Comparison of ENCODE assay signal across 14 cellular contexts in the genomic region with DNA sequence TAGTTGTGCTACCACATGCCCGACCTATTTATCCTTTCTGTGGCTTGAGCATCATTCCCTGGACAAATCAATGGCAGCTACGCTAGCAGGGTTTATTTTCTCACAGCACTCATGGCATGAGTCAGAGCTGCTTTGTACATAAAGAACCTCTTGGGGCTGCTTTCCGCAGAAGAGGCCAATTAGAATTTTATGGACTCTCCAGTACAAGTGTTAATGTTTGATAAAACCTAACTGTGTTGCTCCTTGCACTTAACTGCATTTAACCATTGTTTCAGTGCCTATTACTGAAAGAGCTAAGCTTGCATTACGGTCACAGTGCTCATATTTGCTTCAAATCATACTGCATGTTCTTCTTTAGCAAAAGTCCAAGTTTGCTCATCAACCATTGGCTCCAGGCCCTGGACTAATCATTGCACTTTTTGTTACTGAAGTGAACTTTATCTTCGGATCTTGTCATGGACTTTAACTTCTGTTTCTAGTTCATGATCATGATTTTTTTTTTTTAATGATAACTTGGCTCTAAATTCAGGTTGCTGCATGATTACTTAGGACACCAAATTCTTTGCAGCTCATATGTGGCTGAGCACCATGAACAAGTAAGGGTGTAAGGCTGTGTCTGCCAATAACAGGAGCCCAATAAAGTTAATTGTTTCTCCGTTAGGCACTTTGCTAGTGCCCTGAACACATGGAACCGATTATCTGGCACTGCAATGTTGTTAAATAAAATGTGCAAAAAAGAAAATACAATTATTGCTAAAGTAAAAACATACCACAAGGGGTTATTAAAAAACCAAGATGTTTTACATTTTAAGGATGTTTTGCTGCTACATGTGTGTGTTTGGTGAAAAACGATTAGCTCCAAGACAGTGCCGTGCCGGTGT.
A peak's percentile ranks its signal among the peaks of the same experiment; 100 is the strongest.
DNase-seq lines count a peak whose midpoint lies in the region; ATAC-seq, FAIRE-seq and TF ChIP-seq lines count a peak whose summit lies in the region.
"Had no signal": no experiment of that assay in that cellular context is flagged by ENCODE, and none has a peak within 500 bp of the region (broad histone marks: within the 10 kb centered on the region; RNA-seq: fewer than 3 reads in every experiment).

No MANE protein-coding gene starts in this region.

- H3K9me3 Mint-ChIP-seq in activated CD4-positive, alpha-beta memory T cell treated with anti-CD3 and anti-CD28 coated beads, Interleukin-2, amount 10 ng/mL, durations not matched to agents 7 days and 5 days, result no peaks in the 10 kb centered on the region
- H3K9me3 Mint-ChIP-seq in type B pancreatic cell, result no peaks in the 10 kb centered on the region
- H3K9me3 Mint-ChIP-seq: activated naive CD8-positive, alpha-beta T cell treated with anti-CD3 and anti-CD28 coated beads for 36 hours had no signal

- H3K27me3 ChIP-seq in kidney epithelial cell (ENCODE audit: control insufficient read depth, insufficient read depth, low read length), result no peaks in the 10 kb centered on the region
- H3K27me3 ChIP-seq: neutrophil had no signal

- H3K27ac Mint-ChIP-seq in activated CD4-positive, alpha-beta memory T cell treated with anti-CD3 and anti-CD28 coated beads, Interleukin-2, amount 10 ng/mL, durations not matched to agents 7 days and 5 days, result no peak overlapping the region
- H3K27ac Mint-ChIP-seq in type B pancreatic cell, result no peak overlapping the region
- H3K27ac Mint-ChIP-seq: activated naive CD8-positive, alpha-beta T cell treated with anti-CD3 and anti-CD28 coated beads for 36 hours had no signal

- TF ChIP-seq EP300 in A549 (IDR thresholded peaks at IDR 0.05), result no peak

- H3K36me3 Mint-ChIP-seq in activated CD4-positive, alpha-beta memory T cell treated with anti-CD3 and anti-CD28 coated beads, Interleukin-2, amount 10 ng/mL, durations not matched to agents 7 days and 5 days (ENCODE audit: low read depth), result no peaks in the 10 kb centered on the region
- no peaks in the 10 kb centered on the region for H3K36me3 Mint-ChIP-seq in type B pancreatic cell
- H3K36me3 Mint-ChIP-seq: activated naive CD8-positive, alpha-beta T cell treated with anti-CD3 and anti-CD28 coated beads for 36 hours had no signal

- no peak overlapping the region for H3K4me3 Mint-ChIP-seq in activated CD4-positive, alpha-beta memory T cell treated with anti-CD3 and anti-CD28 coated beads, Interleukin-2, amount 10 ng/mL, durations not matched to agents 7 days and 5 days
- no peak overlapping the region for H3K4me3 Mint-ChIP-seq in type B pancreatic cell
- H3K4me3 Mint-ChIP-seq: activated naive CD8-positive, alpha-beta T cell treated with anti-CD3 and anti-CD28 coated beads for 36 hours had no signal

- H3K9me3 ChIP-seq in A549, result no peaks in the 10 kb centered on the region
- H3K9me3 ChIP-seq: neutrophil had no signal

- peak overlapping the region in 1 of 2 experiments; percentile 30; a peak in 1 of 6 replicates for H3K27ac ChIP-seq in A549
- H3K27ac ChIP-seq: neutrophil had no signal

- TF ChIP-seq POLR2A in A549 (IDR thresholded peaks at IDR 0.05; ENCODE audit: low read length), result no peak

- H3K4me2 ChIP-seq in A549, result peak overlapping the region; percentile 53

- ATAC-seq in A549, result peak; percentile 59 to 86; a peak in 5 of 6 replicates
- ATAC-seq in HG02759 (IDR thresholded peaks at IDR 0.05; ENCODE audit: unreplicated experiment), result no peak
- no peak for ATAC-seq in GM21619 (IDR thresholded peaks at IDR 0.05; ENCODE audit: unreplicated experiment)

- TF ChIP-seq CTCF in A549 (IDR thresholded peaks at IDR 0.05) (no peak), kidney epithelial cell (IDR thresholded peaks at IDR 0.05; ENCODE audit: insufficient read depth, low read length, poor library complexity, severe bottlenecking) (no peak), type B pancreatic cell (conservative IDR thresholded peaks at IDR 0.05) (no peak)

- no peaks in the 10 kb centered on the region for H3K4me1 Mint-ChIP-seq in activated CD4-positive, alpha-beta memory T cell treated with anti-CD3 and anti-CD28 coated beads, Interleukin-2, amount 10 ng/mL, durations not matched to agents 7 days and 5 days
- H3K4me1 Mint-ChIP-seq in type B pancreatic cell (ENCODE audit: unreplicated experiment), result peaks cover 17% of the 10 kb centered on the region
- H3K4me1 Mint-ChIP-seq: activated naive CD8-positive, alpha-beta T cell treated with anti-CD3 and anti-CD28 coated beads for 36 hours had no signal

- peaks cover 14% of the 10 kb centered on the region; the same call in 2 of the 3 replicates for H3K4me1 ChIP-seq in A549

- no peaks in the 10 kb centered on the region for H3K36me3 ChIP-seq in kidney epithelial cell (ENCODE audit: control insufficient read depth, insufficient read depth, low read length)
- H3K36me3 ChIP-seq: neutrophil had no signal

- no peak for TF ChIP-seq RAD21 in A549 (conservative IDR thresholded peaks at IDR 0.05 in 1 of 2, IDR thresholded peaks at IDR 0.05 in 1 of 2)

- no peak overlapping the region for H3K4me3 ChIP-seq in A549
- no peak overlapping the region for H3K4me3 ChIP-seq in kidney epithelial cell (ENCODE audit: low read depth, low read length)

- CTCF ChIA-PET in A549 (lab: Yijun Ruan, JAX), result interaction anchor here (0.6 to 0.7 kb wide), 2 partner anchors 16 to 1235 kb away, joined by 3 read pairs; no protein-coding TSS in a partner anchor
- CTCF ChIA-PET in activated CD4-positive, alpha-beta memory T cell treated with anti-CD3 and anti-CD28 coated beads, Interleukin-2, amount 10 ng/mL, durations not matched to agents 7 days and 5 days (lab: Charles Lee), result no interaction called here

- peak; percentile 15 to 34 for DNase-seq in A549 (ENCODE audit: low read depth in 1 of 2, low spot score in 1 of 2)
- peak; percentile 34 for DNase-seq in M059J (ENCODE audit: low read depth)
- DNase-seq in NCI-H748 treated with DMSO at 0.1 percent for 48 hours (lab: John Stamatoyannopoulos, UW), result peak; percentile 82
- DNase-seq in kidney epithelial cell (ENCODE audit: low read depth), result peak; percentile 79
- no peak for DNase-seq in activated CD4-positive, alpha-beta memory T cell treated with anti-CD3 and anti-CD28 coated beads, Interleukin-2, amount 10 ng/mL, durations not matched to agents 7 days and 5 days
- no peak for DNase-seq in type B pancreatic cell (ENCODE audit: extremely low spot score, unreplicated experiment)
- DNase-seq: activated naive CD8-positive, alpha-beta T cell treated with anti-CD3 and anti-CD28 coated beads for 36 hours; effector CD4-positive, alpha-beta T cell; NCI-H2171 treated with DMSO at 0.1 percent for 48 hours; stimulated activated CD4-positive, alpha-beta T cell treated with anti-CD3 and anti-CD28 coated beads, Interleukin-4, amount 100 ng/mL, for 1 hour had no signal

- POLR2A ChIA-PET in A549 (lab: Yijun Ruan, JAX), result no interaction called here
- POLR2A ChIA-PET in activated CD4-positive, alpha-beta memory T cell treated with anti-CD3 and anti-CD28 coated beads, Interleukin-2, amount 10 ng/mL, durations not matched to agents 7 days and 5 days (lab: Charles Lee), result no interaction called here

- 34% methylated on average over 10 of the region's 10 CpGs for WGBS in A549 (ENCODE audit: missing lambda C conversion rate)

- no peak for FAIRE-seq in A549 (lab: Jason Lieb, UNC)
- FAIRE-seq: H54 had no signal

- H3K27me3 Mint-ChIP-seq in activated CD4-positive, alpha-beta memory T cell treated with anti-CD3 and anti-CD28 coated beads, Interleukin-2, amount 10 ng/mL, durations not matched to agents 7 days and 5 days, result no peaks in the 10 kb centered on the region
- no peaks in the 10 kb centered on the region for H3K27me3 Mint-ChIP-seq in type B pancreatic cell

TF ChIP-seq in A549, 52 proteins besides CTCF, POLR2A, EP300 and RAD21:
- TF ChIP-seq ZFP36 (IDR thresholded peaks at IDR 0.05; ENCODE audit: borderline replicate concordance, partially characterized antibody) (no peak), FOSL2 (IDR thresholded peaks at IDR 0.05) (0 out of 2 replicates have a peak, but pooled peaks have one; percentile 3), FOSL2 (CRISPR knock-in tag; IDR thresholded peaks at IDR 0.05) (peak; percentile 39; the same call in 1 of the 2 replicates)
- TF ChIP-seq, protein P1, sequence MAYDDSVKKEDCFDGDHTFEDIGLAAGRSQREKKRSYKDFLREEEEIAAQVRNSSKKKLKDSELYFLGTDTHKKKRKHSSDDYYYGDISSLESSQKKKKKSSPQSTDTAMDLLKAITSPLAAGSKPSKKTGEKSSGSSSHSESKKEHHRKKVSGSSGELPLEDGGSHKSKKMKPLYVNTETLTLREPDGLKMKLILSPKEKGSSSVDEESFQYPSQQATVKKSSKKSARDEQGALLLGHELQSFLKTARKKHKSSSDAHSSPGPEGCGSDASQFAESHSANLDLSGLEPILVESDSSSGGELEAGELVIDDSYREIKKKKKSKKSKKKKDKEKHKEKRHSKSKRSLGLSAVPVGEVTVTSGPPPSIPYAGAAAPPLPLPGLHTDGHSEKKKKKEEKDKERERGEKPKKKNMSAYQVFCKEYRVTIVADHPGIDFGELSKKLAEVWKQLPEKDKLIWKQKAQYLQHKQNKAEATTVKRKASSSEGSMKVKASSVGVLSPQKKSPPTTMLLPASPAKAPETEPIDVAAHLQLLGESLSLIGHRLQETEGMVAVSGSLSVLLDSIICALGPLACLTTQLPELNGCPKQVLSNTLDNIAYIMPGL (CRISPR knock-in tag; IDR thresholded peaks at IDR 0.05; ENCODE audit: borderline replicate concordance), result no peak
TF ChIP-seq in A549: peak in this region for 1.

Comparison
In these comparisons a context has a peak if more than half of its experiments do, and no peak if none do; other contexts are left out.
1. ATAC-seq: peak in A549 (2 of 2); none in HG02759 (single experiment) and GM21619 (single experiment).
2. DNase-seq: peak in A549 (2 of 2), M059J (single experiment), NCI-H748 treated with DMSO at 0.1 percent for 48 hours (single experiment) and kidney epithelial cell (single experiment); none in activated CD4-positive, alpha-beta memory T cell treated with anti-CD3 and anti-CD28 coated beads, Interleukin-2, amount 10 ng/mL, durations not matched to agents 7 days and 5 days (single experiment) and type B pancreatic cell (single experiment).